In the genomic region with DNA sequence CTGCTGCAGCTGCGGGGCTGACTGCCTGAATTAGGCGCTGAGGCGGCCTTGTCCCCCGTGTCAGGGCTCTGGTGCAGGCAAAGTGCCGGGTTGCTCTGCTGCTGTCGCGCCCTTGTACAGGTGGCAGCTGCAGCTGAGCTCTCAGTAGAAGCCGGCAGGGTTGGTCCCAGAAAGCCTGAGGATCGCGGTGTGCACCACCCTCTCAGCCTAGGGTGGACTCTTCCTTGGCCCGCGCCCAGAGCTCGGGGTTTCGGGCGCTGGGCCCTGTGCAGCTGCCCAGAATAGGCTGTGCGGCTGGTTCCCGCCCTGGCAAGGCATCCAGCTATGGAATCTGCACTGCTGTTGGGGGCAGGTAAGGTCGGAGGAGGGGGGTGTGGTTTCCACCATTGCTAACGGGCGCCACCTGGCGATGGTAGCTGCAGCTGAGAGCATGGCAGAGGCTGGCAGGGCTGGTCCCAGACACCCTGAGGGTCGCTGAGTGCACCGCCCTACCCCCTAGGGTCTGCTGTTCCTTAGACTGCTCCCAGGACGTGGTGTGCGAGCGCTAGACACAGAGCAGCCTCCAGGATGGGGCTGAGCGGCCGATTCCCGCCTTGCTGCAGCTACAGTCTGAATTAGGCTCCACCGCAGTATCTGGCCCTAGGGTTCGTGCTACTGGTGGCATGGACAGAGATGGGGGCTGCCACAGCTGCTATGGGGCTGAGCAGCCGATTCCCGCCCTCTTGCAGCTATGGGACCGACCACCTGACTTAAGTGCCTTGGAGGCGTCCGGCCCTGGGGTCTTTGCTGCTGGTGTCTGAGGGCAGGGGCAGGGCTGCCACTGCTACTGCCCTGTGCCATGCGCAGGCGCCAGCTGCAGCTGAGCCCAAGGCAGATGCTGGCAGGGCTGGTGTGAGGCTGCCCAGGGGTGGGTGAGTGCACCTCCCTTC, we compare ENCODE assay signal across 8 cellular contexts.
DNase-seq lines count a peak whose midpoint lies in the region; ATAC-seq and TF ChIP-seq lines count a peak whose summit lies in the region.
"Not testable (repeated sequence)": the region's sequence is repeated elsewhere in the genome, so short reads cannot be mapped to it uniquely, and the experiment has no call there.

No MANE protein-coding gene starts in this region.

- not testable (repeated sequence) for H3K23ac ChIP-seq in H9 (ENCODE audit: insufficient read length, low read depth, low read length)

- H3K27me3 ChIP-seq in H9 (ENCODE audit: insufficient read depth, low read length); Peyer's patch: not testable (repeated sequence)
- H3K27me3 ChIP-seq in subcutaneous abdominal adipose tissue (ENCODE audit: control insufficient read depth in 5 of 5, insufficient read depth in 4 of 5, low read length in 5 of 5), result peaks cover 0 to 16% (median 8%) of the 10 kb centered on the region in 5 donors

- H3K4me2 ChIP-seq in H9 (ENCODE audit: insufficient read depth, insufficient read length, low read length), result peak overlapping the region; percentile 53

- TF ChIP-seq POLR2A in Peyer's patch (IDR thresholded peaks at IDR 0.05), result not testable (repeated sequence)

- H2AFZ ChIP-seq in H9 (ENCODE audit: low read length), result not testable (repeated sequence)

- H4K20me1 ChIP-seq in H9 (ENCODE audit: control insufficient read depth, insufficient read depth, insufficient read length), result not testable (repeated sequence)

- H3K4me1 Mint-ChIP-seq in H9; activated T-helper 2 cell treated with anti-CD3 and anti-CD28 coated beads, Interferon-gamma antibody, Interleukin-2, Interleukin-4, amounts not matched to agents 10 μg/mL and 5 μg/mL and 100 μg/mL, durations not matched to agents 14 hours and 24 hours and 36 hours (ENCODE audit: low read depth): not testable (repeated sequence)
- peaks cover 6 to 10% of the 10 kb centered on the region in 2 donors for H3K4me1 Mint-ChIP-seq in natural killer cell

- not testable (repeated sequence) for H3K79me1 ChIP-seq in H9 (ENCODE audit: insufficient read depth, low read depth, low read length, poor library complexity, severe bottlenecking)

- peak overlapping the region in 3 of 4 donors; percentile 33 to 48 (median 44) for H3K4me3 ChIP-seq in Peyer's patch
- H3K4me3 ChIP-seq in fibroblast of the aortic adventitia (ENCODE audit: low read depth, low read length), result peak overlapping the region; percentile 13
- peak overlapping the region in 4 of 5 donors; percentile 11 to 54 (median 24) for H3K4me3 ChIP-seq in subcutaneous abdominal adipose tissue (ENCODE audit: low read depth in 1 of 5, low read length in 5 of 5)

- not testable (repeated sequence) for H2BK12ac ChIP-seq in H9 (ENCODE audit: insufficient read length, low read depth, low read length)

- not testable (repeated sequence) for H3K4ac ChIP-seq in H9 (ENCODE audit: low read depth, low read length)

- H2BK20ac ChIP-seq in H9 (ENCODE audit: low read depth, low read length, poor library complexity, severe bottlenecking), result not testable (repeated sequence)

- H3T11ph ChIP-seq in H9 (ENCODE audit: low read length), result not testable (repeated sequence)

- not testable (repeated sequence) for H3K79me2 ChIP-seq in H9 (ENCODE audit: insufficient read depth, low read length)

- not testable (repeated sequence) for H3K36me3 ChIP-seq in Peyer's patch; subcutaneous abdominal adipose tissue (ENCODE audit: control insufficient read depth in 5 of 5, insufficient read depth in 5 of 5, low read length in 5 of 5)

- peaks cover 55% of the 10 kb centered on the region for H3K27me3 Mint-ChIP-seq in H9 (ENCODE audit: low read depth)
- H3K27me3 Mint-ChIP-seq in activated T-helper 2 cell treated with anti-CD3 and anti-CD28 coated beads, Interferon-gamma antibody, Interleukin-2, Interleukin-4, amounts not matched to agents 10 μg/mL and 5 μg/mL and 100 μg/mL, durations not matched to agents 14 hours and 24 hours and 36 hours (ENCODE audit: low read depth), result peaks cover 35% of the 10 kb centered on the region
- peaks cover 25 to 33% of the 10 kb centered on the region in 2 donors for H3K27me3 Mint-ChIP-seq in natural killer cell (ENCODE audit: low read depth in 2 of 2)

- H2BK15ac ChIP-seq in H9 (ENCODE audit: low read depth, low read length), result not testable (repeated sequence)

- not testable (repeated sequence) for H3K27ac Mint-ChIP-seq in H9; activated T-helper 2 cell treated with anti-CD3 and anti-CD28 coated beads, Interferon-gamma antibody, Interleukin-2, Interleukin-4, amounts not matched to agents 10 μg/mL and 5 μg/mL and 100 μg/mL, durations not matched to agents 14 hours and 24 hours and 36 hours; natural killer cell

- H2BK5ac ChIP-seq in H9 (ENCODE audit: insufficient read length, low read length), result not testable (repeated sequence)

- not testable (repeated sequence) for H3K36me3 Mint-ChIP-seq in H9 (ENCODE audit: insufficient read depth in 1 of 3, low read depth in 3 of 3); activated T-helper 2 cell treated with anti-CD3 and anti-CD28 coated beads, Interferon-gamma antibody, Interleukin-2, Interleukin-4, amounts not matched to agents 10 μg/mL and 5 μg/mL and 100 μg/mL, durations not matched to agents 14 hours and 24 hours and 36 hours (ENCODE audit: low read depth); natural killer cell

- H3K23me2 ChIP-seq in H9 (ENCODE audit: insufficient read length, low read depth, low read length, poor library complexity, severe bottlenecking), result not testable (repeated sequence)

- H3K4me1 ChIP-seq in H9 (ENCODE audit: insufficient read depth, low read length), result not testable (repeated sequence)
- H3K4me1 ChIP-seq in Peyer's patch (peaks cover 8 to 21% (median 12%) of the 10 kb centered on the region in 4 donors), subcutaneous abdominal adipose tissue (ENCODE audit: control insufficient read depth in 5 of 5, insufficient read depth in 5 of 5, low read length in 5 of 5) (peaks cover 0 to 30% (median 19%) of the 10 kb centered on the region in 5 donors)

- H3K9ac ChIP-seq in H9 (ENCODE audit: extremely low read depth, insufficient read length, low read length); subcutaneous abdominal adipose tissue (ENCODE audit: low read length in 5 of 5): not testable (repeated sequence)

- H3K27ac ChIP-seq in H9 (ENCODE audit: insufficient read length, low read depth, low read length); Peyer's patch; subcutaneous abdominal adipose tissue (ENCODE audit: low read depth, low read length): not testable (repeated sequence)

- not testable (repeated sequence) for H2AK5ac ChIP-seq in H9 (ENCODE audit: insufficient read length, low read length)

- TF ChIP-seq CTCF in H9 (conservative IDR thresholded peaks at IDR 0.05), result peak; percentile 72
- peak; percentile 45 to 72 (median 56) for TF ChIP-seq CTCF in Peyer's patch (IDR thresholded peaks at IDR 0.05)
- peak; percentile 55 for TF ChIP-seq CTCF in fibroblast of the aortic adventitia (IDR thresholded peaks at IDR 0.05; ENCODE audit: insufficient read depth, low read length)
- TF ChIP-seq CTCF in natural killer cell (IDR thresholded peaks at IDR 0.05), result peak; percentile 70

- H3K18ac ChIP-seq in H9 (ENCODE audit: insufficient read length, low read depth, low read length), result not testable (repeated sequence)

- not testable (repeated sequence) for H4K5ac ChIP-seq in H9 (ENCODE audit: insufficient read length, low read depth, low read length)

- peak; percentile 87 to 93 (median 89) for ATAC-seq in natural killer cell

- H2BK120ac ChIP-seq in H9 (ENCODE audit: low read depth, low read length, poor library complexity, severe bottlenecking), result not testable (repeated sequence)

- in situ Hi-C loops in KBM-7 (cut with MboI; ENCODE audit: low pct_unique_long_range_greater_than_20kb, low sequenced_read_pairs), result loop anchor here (25.0 kb wide), 1 partner anchor 160 kb away; no protein-coding TSS in a partner anchor

- intact Hi-C loops in activated T-helper 2 cell treated with anti-CD3 and anti-CD28 coated beads, Interferon-gamma antibody, Interleukin-2, Interleukin-4, amounts not matched to agents 10 μg/mL and 5 μg/mL and 100 μg/mL, durations not matched to agents 14 hours and 24 hours and 36 hours (cut with micrococcal nuclease), result loop anchor here (2.0 to 5.0 kb wide), 2 partner anchors 260 to 475 kb away; no protein-coding TSS in a partner anchor
- intact Hi-C loops in natural killer cell (cut with micrococcal nuclease), result loop anchor here (2.0 to 10.0 kb wide), 2 partner anchors 260 to 518 kb away; no protein-coding TSS in a partner anchor

- H3K9me3 ChIP-seq in H9 (ENCODE audit: control insufficient read depth, low read depth, low read length); Peyer's patch; subcutaneous abdominal adipose tissue (ENCODE audit: control insufficient read depth in 5 of 5, low read length in 5 of 5): not testable (repeated sequence)

- not testable (repeated sequence) for H3K56ac ChIP-seq in H9 (ENCODE audit: insufficient read length, low read depth, low read length)

- peak; percentile 60 for DNase-seq in ELR (ENCODE audit: low read depth)
- peak; percentile 80 for DNase-seq in H9
- DNase-seq in KBM-7, result peak; percentile 80
- peak; percentile 49 to 81 (median 77) for DNase-seq in Peyer's patch
- DNase-seq in activated T-helper 2 cell treated with anti-CD3 and anti-CD28 coated beads, Interferon-gamma antibody, Interleukin-2, Interleukin-4, amounts not matched to agents 10 μg/mL and 5 μg/mL and 100 μg/mL, durations not matched to agents 14 hours and 24 hours and 36 hours (ENCODE audit: low spot score), result peak; percentile 45
- peak; percentile 56 for DNase-seq in fibroblast of the aortic adventitia (ENCODE audit: low read depth)
- peak; percentile 52 for DNase-seq in natural killer cell

- H4K8ac ChIP-seq in H9 (replicated peaks; ENCODE audit: insufficient read length, low read depth, low read length), result not testable (repeated sequence)

- not testable (repeated sequence) for H4K91ac ChIP-seq in H9 (ENCODE audit: insufficient read length, low read depth, low read length)

- peaks cover 11 to 18% of the 10 kb centered on the region in 2 experiments; a peak in 4 of 5 replicates for H3K9me3 Mint-ChIP-seq in H9
- not testable (repeated sequence) for H3K9me3 Mint-ChIP-seq in activated T-helper 2 cell treated with anti-CD3 and anti-CD28 coated beads, Interferon-gamma antibody, Interleukin-2, Interleukin-4, amounts not matched to agents 10 μg/mL and 5 μg/mL and 100 μg/mL, durations not matched to agents 14 hours and 24 hours and 36 hours; natural killer cell

- H3K4me3 Mint-ChIP-seq in H9, result peak overlapping the region; percentile 57 to 79; a peak in 4 of 5 replicates
- not testable (repeated sequence) for H3K4me3 Mint-ChIP-seq in activated T-helper 2 cell treated with anti-CD3 and anti-CD28 coated beads, Interferon-gamma antibody, Interleukin-2, Interleukin-4, amounts not matched to agents 10 μg/mL and 5 μg/mL and 100 μg/mL, durations not matched to agents 14 hours and 24 hours and 36 hours (ENCODE audit: low read depth); natural killer cell

- not testable (repeated sequence) for H3K14ac ChIP-seq in H9 (ENCODE audit: insufficient read depth, low read length)

- no CpG with 5 or more reads among the region's 38 CpGs for WGBS in H9 (ENCODE audit: extremely low coverage, insufficient read length, low lambda C conversion rate)
